15 cellular contexts compared by ENCODE assay signal in genomic region chr5:142281966-142282365, GRCh38.
"Had no signal": no experiment of that assay in that cellular context is flagged by ENCODE, and none has a peak within 500 bp of the region (broad histone marks: within the 10 kb centered on the region; RNA-seq: fewer than 3 reads in every experiment).

No MANE protein-coding gene starts in this region.

- H3K27ac Mint-ChIP-seq: activated CD4-positive, alpha-beta memory T cell treated with anti-CD3 and anti-CD28 coated beads for 36 hours; activated naive CD8-positive, alpha-beta T cell had no signal

- H3K27me3 ChIP-seq: gastrocnemius medialis, right atrium auricular region, stomach, upper lobe of left lung had no signal

- DNase-seq: activated CD4-positive, alpha-beta memory T cell treated with anti-CD3 and anti-CD28 coated beads for 36 hours; activated CD4-positive, alpha-beta T cell treated with anti-CD3 and anti-CD28 coated beads for 4 hours; caudate nucleus; effector memory CD8-positive, alpha-beta T cell; erythroblast; gastrocnemius medialis; heart left ventricle; left colon; lower lobe of right lung; stomach; upper lobe of left lung had no signal

- H3K4me1 ChIP-seq: prostate gland, stomach had no signal

- H3K27ac ChIP-seq: lower lobe of right lung, prostate gland, stomach had no signal

- H3K27me3 Mint-ChIP-seq: activated CD4-positive, alpha-beta memory T cell treated with anti-CD3 and anti-CD28 coated beads for 36 hours; activated naive CD8-positive, alpha-beta T cell; effector memory CD8-positive, alpha-beta T cell had no signal

- H3K9me3 ChIP-seq: gastrocnemius medialis, heart left ventricle, lower lobe of right lung, prostate gland, right atrium auricular region, stomach, upper lobe of left lung had no signal

- H3K36me3 ChIP-seq: gastrocnemius medialis, heart left ventricle, lower lobe of right lung, prostate gland, right atrium auricular region, stomach, upper lobe of left lung had no signal

- H3K4me3 Mint-ChIP-seq: activated CD4-positive, alpha-beta memory T cell treated with anti-CD3 and anti-CD28 coated beads for 36 hours; activated naive CD8-positive, alpha-beta T cell; effector memory CD8-positive, alpha-beta T cell; neural crest cell had no signal

- H3K9me3 Mint-ChIP-seq: activated CD4-positive, alpha-beta memory T cell treated with anti-CD3 and anti-CD28 coated beads for 36 hours; effector memory CD8-positive, alpha-beta T cell; neural crest cell had no signal

- H3K36me3 Mint-ChIP-seq: activated CD4-positive, alpha-beta memory T cell treated with anti-CD3 and anti-CD28 coated beads for 36 hours; activated naive CD8-positive, alpha-beta T cell had no signal

- H3K4me3 ChIP-seq: gastrocnemius medialis, heart left ventricle, lower lobe of right lung, prostate gland, right atrium auricular region, stomach, upper lobe of left lung had no signal
